8 cellular contexts compared by ENCODE assay signal in genomic region chr22:23036684-23037428, GRCh38. TPM values are rescaled to one million over a fixed set of nuclear protein-coding genes. Genes with fewer than 3 reads are reported as not detected.
DNase-seq lines count a peak whose midpoint lies in the region; ATAC-seq and TF ChIP-seq lines count a peak whose summit lies in the region.

No MANE protein-coding gene starts in this region.

- dilution Hi-C loops in IMR-90 (cut with HindIII; ENCODE audit: low sequenced_read_pairs, unreplicated experiment): no loop called here

- ATAC-seq in IMR-90 (ENCODE audit: low read depth) (no peak; the same call in 1 of the 2 replicates), GM21367 (IDR thresholded peaks at IDR 0.05; ENCODE audit: unreplicated experiment) (no peak), GM19452 (IDR thresholded peaks at IDR 0.05; ENCODE audit: unreplicated experiment) (no peak)
- ATAC-seq in activated naive CD8-positive, alpha-beta T cell treated with anti-CD3 and anti-CD28 coated beads, Interleukin-2, amount 50 U/mL, for 24 hours: peak; percentile 44
- ATAC-seq in naive thymus-derived CD8-positive, alpha-beta T cell: no peak

- H3K9me3 Mint-ChIP-seq in activated naive CD8-positive, alpha-beta T cell treated with anti-CD3 and anti-CD28 coated beads, Interleukin-2, amount 50 U/mL, for 24 hours: no peaks in the 10 kb centered on the region
- no peaks in the 10 kb centered on the region for H3K9me3 Mint-ChIP-seq in naive thymus-derived CD8-positive, alpha-beta T cell

- peaks cover 7% of the 10 kb centered on the region for H3K27me3 Mint-ChIP-seq in activated naive CD8-positive, alpha-beta T cell treated with anti-CD3 and anti-CD28 coated beads, Interleukin-2, amount 50 U/mL, for 24 hours
- H3K27me3 Mint-ChIP-seq in naive thymus-derived CD8-positive, alpha-beta T cell: peaks cover 0 to 14% (median 11%) of the 10 kb centered on the region in 5 donors

- no peak overlapping the region for H3K4me2 ChIP-seq in IMR-90 (ENCODE audit: low read depth, low read length)

- intact Hi-C loops in IMR-90 (cut with micrococcal nuclease): no loop called here

- no peak overlapping the region for H3K18ac ChIP-seq in IMR-90 (ENCODE audit: low read depth, low read length)

- no peaks in the 10 kb centered on the region for H3K4me1 ChIP-seq in IMR-90 (ENCODE audit: control insufficient read depth, insufficient read depth, low read length)

- no peak overlapping the region for H3K23ac ChIP-seq in IMR-90 (ENCODE audit: low read depth, low read length)

- no peak overlapping the region for H3K4me3 ChIP-seq in IMR-90 (ENCODE audit: insufficient read depth, low read depth, low read length)

- H3K9me3 ChIP-seq in IMR-90 (ENCODE audit: control insufficient read depth, insufficient read depth, low read length): no peaks in the 10 kb centered on the region

- peak; percentile 32 for DNase-seq in DMS153 treated with DMSO at 0.1 percent for 48 hours (lab: John Stamatoyannopoulos, UW; ENCODE audit: unreplicated experiment)
- DNase-seq in IMR-90: peak; percentile 41
- no peak for DNase-seq in activated naive CD8-positive, alpha-beta T cell treated with anti-CD3 and anti-CD28 coated beads, Interleukin-2, amount 50 U/mL, for 24 hours
- no peak for DNase-seq in naive thymus-derived CD8-positive, alpha-beta T cell
- no peak for DNase-seq in effector CD4-positive, alpha-beta T cell
- DNase-seq in NCI-H1048 (lab: John Stamatoyannopoulos, UW): no peak

- CTCF ChIA-PET in IMR-90 (lab: Yijun Ruan, JAX): no interaction called here

- BruUV-seq in IMR-90 (replicated peaks; lab: Mats Ljungman, UMichigan): no TSS peak

- H3K27me3 ChIP-seq in IMR-90 (ENCODE audit: control insufficient read depth, insufficient read depth, low read length): peaks cover 4% of the 10 kb centered on the region; the same call in 1 of the 2 replicates

- H2BK5ac ChIP-seq in IMR-90 (ENCODE audit: low read depth, low read length, poor library complexity, severe bottlenecking): no peak overlapping the region

- H3K9me1 ChIP-seq in IMR-90 (ENCODE audit: insufficient read depth, low read length): no peaks in the 10 kb centered on the region

- H2AK9ac ChIP-seq in IMR-90 (replicated peaks; ENCODE audit: low read depth, low read length, poor library complexity): no peak overlapping the region

- H4K20me1 ChIP-seq in IMR-90 (ENCODE audit: insufficient read depth, low read length): no peaks in the 10 kb centered on the region

- no peaks in the 10 kb centered on the region for H3K79me1 ChIP-seq in IMR-90 (ENCODE audit: low read depth in 1 of 2, low read length in 2 of 2)

- H2BK120ac ChIP-seq in IMR-90 (ENCODE audit: low read depth, low read length): no peak overlapping the region

- POLR2A ChIA-PET in IMR-90 (lab: Charles Lee; ENCODE audit: unreplicated experiment): no interaction called here
- POLR2A ChIA-PET in naive thymus-derived CD8-positive, alpha-beta T cell (lab: Charles Lee): no interaction called here

- H4K91ac ChIP-seq in IMR-90 (ENCODE audit: insufficient read depth, low read depth, low read length): no peak overlapping the region

- peak overlapping the region; percentile 44 for H3K27ac Mint-ChIP-seq in activated naive CD8-positive, alpha-beta T cell treated with anti-CD3 and anti-CD28 coated beads, Interleukin-2, amount 50 U/mL, for 24 hours
- peak overlapping the region in 6 of 10 donors; percentile 44 to 84 (median 76) for H3K27ac Mint-ChIP-seq in naive thymus-derived CD8-positive, alpha-beta T cell

- H4K8ac ChIP-seq in IMR-90 (ENCODE audit: low read depth in 2 of 2, low read length in 2 of 2): no peak overlapping the region

- H3K36me3 ChIP-seq in IMR-90 (ENCODE audit: control insufficient read depth, insufficient read depth, low read length): no peaks in the 10 kb centered on the region

- TF ChIP-seq RAD21 in IMR-90 (IDR thresholded peaks at IDR 0.05; ENCODE audit: low read length): no peak

- TF ChIP-seq CTCF in IMR-90 (conservative IDR thresholded peaks at IDR 0.05; ENCODE audit: low read depth, low read length): no peak

- 53% methylated on average over 3 of the region's 6 CpGs; no CpG with 5 or more reads in 1 of the 2 experiments for WGBS in IMR-90 (ENCODE audit: extremely low coverage in 2 of 2, insufficient read length in 1 of 2), 2 experiments

- no peaks in the 10 kb centered on the region for H3K36me3 Mint-ChIP-seq in activated naive CD8-positive, alpha-beta T cell treated with anti-CD3 and anti-CD28 coated beads, Interleukin-2, amount 50 U/mL, for 24 hours (ENCODE audit: low read depth)
- no peaks in the 10 kb centered on the region for H3K36me3 Mint-ChIP-seq in naive thymus-derived CD8-positive, alpha-beta T cell

- no peak overlapping the region for H3K14ac ChIP-seq in IMR-90 (replicated peaks; ENCODE audit: low read depth, low read length)

- no peak overlapping the region for H2BK20ac ChIP-seq in IMR-90 (ENCODE audit: low read depth, low read length)

- no peak overlapping the region for H2AK5ac ChIP-seq in IMR-90 (ENCODE audit: low read depth, low read length)

- no peak overlapping the region for H3K27ac ChIP-seq in IMR-90 (ENCODE audit: insufficient read depth, low read length)

- no peak overlapping the region for H2BK15ac ChIP-seq in IMR-90 (ENCODE audit: low read depth, low read length)

- in situ Hi-C loops in IMR-90 (cut with MboI; ENCODE audit: low sequenced_read_pairs): no loop called here

- H3K4me1 Mint-ChIP-seq in activated naive CD8-positive, alpha-beta T cell treated with anti-CD3 and anti-CD28 coated beads, Interleukin-2, amount 50 U/mL, for 24 hours: peaks cover 21% of the 10 kb centered on the region
- peaks cover 11 to 37% (median 12%) of the 10 kb centered on the region in 4 donors for H3K4me1 Mint-ChIP-seq in naive thymus-derived CD8-positive, alpha-beta T cell

- no peak overlapping the region for H4K5ac ChIP-seq in IMR-90 (ENCODE audit: low read depth, low read length)

- no peak overlapping the region for H3K4ac ChIP-seq in IMR-90 (ENCODE audit: low read depth, low read length)

- TF ChIP-seq POLR2A in IMR-90 (IDR thresholded peaks at IDR 0.05; ENCODE audit: low read depth, low read length): no peak

- H2AFZ ChIP-seq in IMR-90 (replicated peaks; ENCODE audit: low read length, poor library complexity): peak overlapping the region; percentile 33

- H3K4me3 Mint-ChIP-seq in activated naive CD8-positive, alpha-beta T cell treated with anti-CD3 and anti-CD28 coated beads, Interleukin-2, amount 50 U/mL, for 24 hours: no peak overlapping the region
- peak overlapping the region in 2 of 10 donors; percentile 4 to 30 for H3K4me3 Mint-ChIP-seq in naive thymus-derived CD8-positive, alpha-beta T cell

- no peak overlapping the region for H3K56ac ChIP-seq in IMR-90 (ENCODE audit: extremely low read depth, insufficient read depth, low read length)

- no peak overlapping the region for H3K9ac ChIP-seq in IMR-90 (ENCODE audit: low read depth, low read length)

TF ChIP-seq in IMR-90, 13 proteins besides CTCF, POLR2A, EP300 and RAD21:
- TF ChIP-seq BHLHE40 (IDR thresholded peaks at IDR 0.05; ENCODE audit: low read depth, low read length) (no peak), NFE2L2 (IDR thresholded peaks at IDR 0.05; ENCODE audit: low read depth, low read length) (no peak), MAFK (IDR thresholded peaks at IDR 0.05; ENCODE audit: low read depth, low read length) (no peak), RCOR1 (IDR thresholded peaks at IDR 0.05; ENCODE audit: insufficient replicate concordance, low read length) (no peak), RFX5 (IDR thresholded peaks at IDR 0.05; ENCODE audit: low read depth, low read length) (no peak), CEBPB (IDR thresholded peaks at IDR 0.05; ENCODE audit: low read depth, low read length) (no peak), ELK1 (IDR thresholded peaks at IDR 0.05; ENCODE audit: borderline replicate concordance, low read depth, low read length) (no peak)
- TF ChIP-seq, protein P1, sequence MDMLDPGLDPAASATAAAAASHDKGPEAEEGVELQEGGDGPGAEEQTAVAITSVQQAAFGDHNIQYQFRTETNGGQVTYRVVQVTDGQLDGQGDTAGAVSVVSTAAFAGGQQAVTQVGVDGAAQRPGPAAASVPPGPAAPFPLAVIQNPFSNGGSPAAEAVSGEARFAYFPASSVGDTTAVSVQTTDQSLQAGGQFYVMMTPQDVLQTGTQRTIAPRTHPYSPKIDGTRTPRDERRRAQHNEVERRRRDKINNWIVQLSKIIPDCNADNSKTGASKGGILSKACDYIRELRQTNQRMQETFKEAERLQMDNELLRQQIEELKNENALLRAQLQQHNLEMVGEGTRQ (IDR thresholded peaks at IDR 0.05; ENCODE audit: low read depth, low read length): no peak

RNA-seq across cellular contexts. Expression of gene GNAZ, which starts 33.5 kb away (rescaled TPM):
- 1.9 and 2.5 TPM in 2 replicates for total RNA-seq in IMR-90 (2012; rRNA removed)
- 1.5 and 1.7 TPM in 2 replicates for polyA plus RNA-seq in IMR-90 (2012; rRNA removed)
- 0.88 and 1.6 TPM in 2 replicates for polyA plus RNA-seq in IMR-90 (2012; cell fraction: cytosol; rRNA removed)
- polyA plus RNA-seq in IMR-90 (2012; cell fraction: nucleus; rRNA removed; ENCODE audit: low replicate concordance): 1.5 and 1.7 TPM in 2 replicates
- under 1 TPM; 0.30 to 0.68 TPM for total RNA-seq in naive thymus-derived CD8-positive, alpha-beta T cell
- under 1 TPM in 1 of 3 donors, not detected in 2; 0.48 TPM for polyA plus RNA-seq in naive thymus-derived CD8-positive, alpha-beta T cell

Comparison
In these comparisons a context has a peak if more than half of its experiments do, and no peak if none do; other contexts are left out.
1. DNase-seq: peak in DMS153 treated with DMSO at 0.1 percent for 48 hours (single experiment) and IMR-90 (single experiment); none in activated naive CD8-positive, alpha-beta T cell treated with anti-CD3 and anti-CD28 coated beads, Interleukin-2, amount 50 U/mL, for 24 hours (single experiment), naive thymus-derived CD8-positive, alpha-beta T cell (0 of 10), effector CD4-positive, alpha-beta T cell (single experiment) and NCI-H1048 (single experiment).